ENCODE assay signal across 1 cellular context in the genomic region with DNA sequence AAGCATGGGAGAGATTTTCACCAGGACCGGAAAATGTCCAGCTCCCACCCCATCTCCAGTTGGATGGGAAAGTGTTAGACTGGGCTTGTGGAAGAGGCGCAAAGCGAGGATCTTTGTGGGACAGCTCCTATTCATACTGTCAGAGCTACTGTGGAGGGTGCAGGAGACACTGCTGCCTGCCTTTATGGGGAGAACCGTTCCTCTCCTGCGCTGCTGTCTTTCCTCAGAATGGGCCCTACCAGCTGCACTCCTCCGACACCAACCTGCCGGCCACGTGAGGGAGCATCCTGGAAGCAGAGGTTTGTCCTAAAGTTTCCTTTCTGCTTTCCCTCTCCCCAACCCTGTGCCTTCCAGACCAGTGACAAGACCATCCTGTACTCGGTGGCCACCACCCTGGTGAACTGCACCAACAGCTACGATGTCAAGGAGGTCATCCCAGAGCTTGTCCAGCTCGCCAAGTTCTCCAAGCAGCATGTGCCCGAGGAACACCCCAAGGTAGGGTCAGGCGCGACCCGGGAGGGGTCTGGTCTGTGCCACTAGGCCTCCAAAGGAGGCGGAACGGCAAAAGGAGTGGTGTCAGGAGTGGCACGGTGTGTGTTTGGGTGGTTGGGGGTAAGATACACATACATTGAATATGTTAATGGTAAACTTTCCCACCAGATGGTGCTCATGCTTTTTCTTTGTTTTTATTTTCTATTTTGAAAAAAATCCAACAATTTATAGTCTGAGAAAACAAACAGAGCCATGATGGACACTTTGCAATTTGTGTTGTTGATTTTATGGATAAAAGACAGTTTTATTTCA.
TF ChIP-seq lines count a peak whose summit lies in the region.

No MANE protein-coding gene starts in this region.

TF ChIP-seq in H1, 55 proteins besides CTCF, POLR2A, EP300 and RAD21:
- TF ChIP-seq PHF8 (conservative IDR thresholded peaks at IDR 0.05; ENCODE audit: low read depth, low read length) (no peak), KDM1A (IDR thresholded peaks at IDR 0.05; ENCODE audit: borderline replicate concordance, low read length) (no peak), BACH1 (IDR thresholded peaks at IDR 0.05; ENCODE audit: low read length) (no peak), JUND (IDR thresholded peaks at IDR 0.05; ENCODE audit: low read length) (no peak), NRF1 (IDR thresholded peaks at IDR 0.05; ENCODE audit: low read depth, low read length) (no peak), ASH2L (IDR thresholded peaks at IDR 0.05; ENCODE audit: low read length) (no peak)
- TF ChIP-seq, protein P1, sequence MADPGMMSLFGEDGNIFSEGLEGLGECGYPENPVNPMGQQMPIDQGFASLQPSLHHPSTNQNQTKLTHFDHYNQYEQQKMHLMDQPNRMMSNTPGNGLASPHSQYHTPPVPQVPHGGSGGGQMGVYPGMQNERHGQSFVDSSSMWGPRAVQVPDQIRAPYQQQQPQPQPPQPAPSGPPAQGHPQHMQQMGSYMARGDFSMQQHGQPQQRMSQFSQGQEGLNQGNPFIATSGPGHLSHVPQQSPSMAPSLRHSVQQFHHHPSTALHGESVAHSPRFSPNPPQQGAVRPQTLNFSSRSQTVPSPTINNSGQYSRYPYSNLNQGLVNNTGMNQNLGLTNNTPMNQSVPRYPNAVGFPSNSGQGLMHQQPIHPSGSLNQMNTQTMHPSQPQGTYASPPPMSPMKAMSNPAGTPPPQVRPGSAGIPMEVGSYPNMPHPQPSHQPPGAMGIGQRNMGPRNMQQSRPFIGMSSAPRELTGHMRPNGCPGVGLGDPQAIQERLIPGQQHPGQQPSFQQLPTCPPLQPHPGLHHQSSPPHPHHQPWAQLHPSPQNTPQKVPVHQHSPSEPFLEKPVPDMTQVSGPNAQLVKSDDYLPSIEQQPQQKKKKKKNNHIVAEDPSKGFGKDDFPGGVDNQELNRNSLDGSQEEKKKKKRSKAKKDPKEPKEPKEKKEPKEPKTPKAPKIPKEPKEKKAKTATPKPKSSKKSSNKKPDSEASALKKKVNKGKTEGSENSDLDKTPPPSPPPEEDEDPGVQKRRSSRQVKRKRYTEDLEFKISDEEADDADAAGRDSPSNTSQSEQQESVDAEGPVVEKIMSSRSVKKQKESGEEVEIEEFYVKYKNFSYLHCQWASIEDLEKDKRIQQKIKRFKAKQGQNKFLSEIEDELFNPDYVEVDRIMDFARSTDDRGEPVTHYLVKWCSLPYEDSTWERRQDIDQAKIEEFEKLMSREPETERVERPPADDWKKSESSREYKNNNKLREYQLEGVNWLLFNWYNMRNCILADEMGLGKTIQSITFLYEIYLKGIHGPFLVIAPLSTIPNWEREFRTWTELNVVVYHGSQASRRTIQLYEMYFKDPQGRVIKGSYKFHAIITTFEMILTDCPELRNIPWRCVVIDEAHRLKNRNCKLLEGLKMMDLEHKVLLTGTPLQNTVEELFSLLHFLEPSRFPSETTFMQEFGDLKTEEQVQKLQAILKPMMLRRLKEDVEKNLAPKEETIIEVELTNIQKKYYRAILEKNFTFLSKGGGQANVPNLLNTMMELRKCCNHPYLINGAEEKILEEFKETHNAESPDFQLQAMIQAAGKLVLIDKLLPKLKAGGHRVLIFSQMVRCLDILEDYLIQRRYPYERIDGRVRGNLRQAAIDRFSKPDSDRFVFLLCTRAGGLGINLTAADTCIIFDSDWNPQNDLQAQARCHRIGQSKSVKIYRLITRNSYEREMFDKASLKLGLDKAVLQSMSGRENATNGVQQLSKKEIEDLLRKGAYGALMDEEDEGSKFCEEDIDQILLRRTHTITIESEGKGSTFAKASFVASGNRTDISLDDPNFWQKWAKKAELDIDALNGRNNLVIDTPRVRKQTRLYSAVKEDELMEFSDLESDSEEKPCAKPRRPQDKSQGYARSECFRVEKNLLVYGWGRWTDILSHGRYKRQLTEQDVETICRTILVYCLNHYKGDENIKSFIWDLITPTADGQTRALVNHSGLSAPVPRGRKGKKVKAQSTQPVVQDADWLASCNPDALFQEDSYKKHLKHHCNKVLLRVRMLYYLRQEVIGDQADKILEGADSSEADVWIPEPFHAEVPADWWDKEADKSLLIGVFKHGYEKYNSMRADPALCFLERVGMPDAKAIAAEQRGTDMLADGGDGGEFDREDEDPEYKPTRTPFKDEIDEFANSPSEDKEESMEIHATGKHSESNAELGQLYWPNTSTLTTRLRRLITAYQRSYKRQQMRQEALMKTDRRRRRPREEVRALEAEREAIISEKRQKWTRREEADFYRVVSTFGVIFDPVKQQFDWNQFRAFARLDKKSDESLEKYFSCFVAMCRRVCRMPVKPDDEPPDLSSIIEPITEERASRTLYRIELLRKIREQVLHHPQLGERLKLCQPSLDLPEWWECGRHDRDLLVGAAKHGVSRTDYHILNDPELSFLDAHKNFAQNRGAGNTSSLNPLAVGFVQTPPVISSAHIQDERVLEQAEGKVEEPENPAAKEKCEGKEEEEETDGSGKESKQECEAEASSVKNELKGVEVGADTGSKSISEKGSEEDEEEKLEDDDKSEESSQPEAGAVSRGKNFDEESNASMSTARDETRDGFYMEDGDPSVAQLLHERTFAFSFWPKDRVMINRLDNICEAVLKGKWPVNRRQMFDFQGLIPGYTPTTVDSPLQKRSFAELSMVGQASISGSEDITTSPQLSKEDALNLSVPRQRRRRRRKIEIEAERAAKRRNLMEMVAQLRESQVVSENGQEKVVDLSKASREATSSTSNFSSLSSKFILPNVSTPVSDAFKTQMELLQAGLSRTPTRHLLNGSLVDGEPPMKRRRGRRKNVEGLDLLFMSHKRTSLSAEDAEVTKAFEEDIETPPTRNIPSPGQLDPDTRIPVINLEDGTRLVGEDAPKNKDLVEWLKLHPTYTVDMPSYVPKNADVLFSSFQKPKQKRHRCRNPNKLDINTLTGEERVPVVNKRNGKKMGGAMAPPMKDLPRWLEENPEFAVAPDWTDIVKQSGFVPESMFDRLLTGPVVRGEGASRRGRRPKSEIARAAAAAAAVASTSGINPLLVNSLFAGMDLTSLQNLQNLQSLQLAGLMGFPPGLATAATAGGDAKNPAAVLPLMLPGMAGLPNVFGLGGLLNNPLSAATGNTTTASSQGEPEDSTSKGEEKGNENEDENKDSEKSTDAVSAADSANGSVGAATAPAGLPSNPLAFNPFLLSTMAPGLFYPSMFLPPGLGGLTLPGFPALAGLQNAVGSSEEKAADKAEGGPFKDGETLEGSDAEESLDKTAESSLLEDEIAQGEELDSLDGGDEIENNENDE (IDR thresholded peaks at IDR 0.05; ENCODE audit: insufficient replicate concordance, low read length): no peak
